In the genomic region with DNA sequence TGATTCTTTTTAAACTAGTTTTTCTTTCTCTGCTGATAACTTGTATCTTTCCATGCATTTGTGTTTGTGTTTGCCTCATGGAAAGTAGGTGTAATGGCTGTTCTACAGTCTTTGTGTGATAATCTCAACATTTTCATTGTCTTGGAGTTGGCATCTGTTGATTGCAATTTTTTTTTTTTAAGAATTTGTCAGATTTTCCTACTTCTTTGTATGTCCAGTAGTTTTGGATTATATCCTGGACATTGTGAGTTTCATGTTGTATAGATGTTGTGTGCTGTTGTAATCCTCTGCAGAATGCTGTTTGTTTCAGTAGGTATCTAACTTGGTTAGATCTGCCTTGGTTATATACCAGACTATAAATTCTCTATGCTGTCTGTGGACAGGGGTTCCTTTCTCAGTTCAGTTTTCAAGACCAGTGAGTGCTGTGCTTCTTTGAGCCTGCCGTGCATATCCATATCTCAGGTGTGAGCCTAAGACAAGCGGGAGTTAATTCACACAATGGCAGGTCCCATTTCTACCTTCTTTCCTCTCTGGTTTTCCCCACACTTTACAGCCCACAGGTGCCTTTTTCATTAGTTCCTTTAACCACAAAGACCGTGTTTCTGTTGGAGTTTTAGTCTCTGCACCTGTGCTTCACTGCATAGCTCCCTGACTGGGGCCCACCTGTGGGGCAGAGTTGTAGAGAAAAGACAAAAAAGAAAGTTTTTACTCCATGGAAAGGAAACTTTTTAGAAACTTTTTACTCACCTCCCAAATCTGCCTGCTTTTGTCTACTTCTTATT, we compare ENCODE assay signal across 34 cellular contexts.
DNase-seq lines count a peak whose midpoint lies in the region; ATAC-seq and TF ChIP-seq lines count a peak whose summit lies in the region.
"Had no signal": no experiment of that assay in that cellular context is flagged by ENCODE, and none has a peak within 500 bp of the region (broad histone marks: within the 10 kb centered on the region; RNA-seq: fewer than 3 reads in every experiment).

No MANE protein-coding gene starts in this region.

- H3F3A ChIP-seq in GM23338 (replicated peaks; ENCODE audit: low read depth) (no peaks in the 10 kb centered on the region), Loucy (ENCODE audit: low read depth) (no peaks in the 10 kb centered on the region)

- H3K9ac ChIP-seq in Loucy (ENCODE audit: low read depth, low read length, poor library complexity, severe bottlenecking) = no peak overlapping the region
- H3K9ac ChIP-seq: SK-N-SH had no signal

- no peak overlapping the region for H2AFZ ChIP-seq in GM23338
- H2AFZ ChIP-seq in Loucy (ENCODE audit: low read length) = no peak overlapping the region
- no peak overlapping the region for H2AFZ ChIP-seq in hepatocyte

- H3K9me2 ChIP-seq in GM23338 (ENCODE audit: insufficient read depth) = no peaks in the 10 kb centered on the region
- no peaks in the 10 kb centered on the region for H3K9me2 ChIP-seq in Loucy (replicated peaks; ENCODE audit: low read depth, low read length)
- H3K9me2 ChIP-seq in hepatocyte (replicated peaks; ENCODE audit: insufficient read depth) = no peaks in the 10 kb centered on the region
- H3K9me2 ChIP-seq: SK-N-SH had no signal

- H3K9me3 ChIP-seq in Loucy (ENCODE audit: insufficient read depth, low read depth, low read length) = peaks cover 8% of the 10 kb centered on the region; the same call in 1 of the 2 replicates
- no peaks in the 10 kb centered on the region for H3K9me3 ChIP-seq in hepatocyte (ENCODE audit: low read depth)
- H3K9me3 ChIP-seq in transverse colon = peaks cover 4 to 5% of the 10 kb centered on the region in 2 donors
- H3K9me3 ChIP-seq: neutrophil, prostate gland, sigmoid colon had no signal

- intact Hi-C loops in transverse colon (cut with DNase I; ENCODE audit: low total_unique reads) = no loop called here

- H3K4me3 Mint-ChIP-seq in GM23338 = peak overlapping the region; percentile 23; the same call in 2 of the 3 replicates
- no peak overlapping the region for H3K4me3 Mint-ChIP-seq in stimulated activated naive B cell treated with anti-CD40 and anti-IgM and Interleukin-4, amounts not matched to agents 10 μg/mL and 1 μg/mL and 100 μg/mL, for 72 hours
- H3K4me3 Mint-ChIP-seq: activated CD8-positive, alpha-beta memory T cell treated with anti-CD3 and anti-CD28 coated beads, Interleukin-2, amount 10 ng/mL, durations not matched to agents 7 days and 5 days; activated naive CD8-positive, alpha-beta T cell treated with anti-CD3 and anti-CD28 coated beads, Interleukin-2, amount 10 ng/mL, durations not matched to agents 7 days and 5 days; activated T-cell treated with anti-CD3 and anti-CD28 coated beads, Interleukin-2, amount 50 U/mL, for 4 hours; CD14-positive monocyte had no signal

- H3K4me1 ChIP-seq in GM23338 (ENCODE audit: insufficient read depth) (peaks cover 11% of the 10 kb centered on the region; the same call in 1 of the 2 replicates), Loucy (ENCODE audit: insufficient read depth, low read length, poor library complexity, severe bottlenecking) (peaks cover 10% of the 10 kb centered on the region), hepatocyte (ENCODE audit: insufficient read depth) (peaks cover 11% of the 10 kb centered on the region), transverse colon (peaks cover 0 to 13% (median 4%) of the 10 kb centered on the region in 4 donors)
- H3K4me1 ChIP-seq: prostate gland had no signal

- no peak for TF ChIP-seq POLR2A in transverse colon (IDR thresholded peaks at IDR 0.05)

- H4K20me1 ChIP-seq in GM23338 (replicated peaks; ENCODE audit: insufficient read depth) = no peaks in the 10 kb centered on the region
- no peaks in the 10 kb centered on the region for H4K20me1 ChIP-seq in Loucy (ENCODE audit: insufficient read depth, low read length, poor library complexity, severe bottlenecking)
- no peaks in the 10 kb centered on the region for H4K20me1 ChIP-seq in hepatocyte (ENCODE audit: insufficient read depth, poor library complexity, severe bottlenecking)

- in situ Hi-C loops in transverse colon (cut with MboI; ENCODE audit: low pct_ligation_motif_present in 1 of 4, low pct_unique_long_range_greater_than_20kb in 1 of 4, low sequenced_read_pairs in 3 of 4) = no loop called here

- peaks cover 29% of the 10 kb centered on the region for H3K36me3 Mint-ChIP-seq in GM23338 (ENCODE audit: low read depth)
- H3K36me3 Mint-ChIP-seq in stimulated activated naive B cell treated with anti-CD40 and anti-IgM and Interleukin-4, amounts not matched to agents 10 μg/mL and 1 μg/mL and 100 μg/mL, for 72 hours = peaks cover 3% of the 10 kb centered on the region in 2 donors
- H3K36me3 Mint-ChIP-seq: activated naive CD8-positive, alpha-beta T cell treated with anti-CD3 and anti-CD28 coated beads, Interleukin-2, amount 10 ng/mL, durations not matched to agents 7 days and 5 days had no signal

- no peak for TF ChIP-seq EP300 in transverse colon (IDR thresholded peaks at IDR 0.05; ENCODE audit: low read depth)

- H3K79me2 ChIP-seq in GM23338 (replicated peaks; ENCODE audit: insufficient read depth) (peaks cover 99% of the 10 kb centered on the region), Loucy (ENCODE audit: insufficient read depth, low read length) (no peaks in the 10 kb centered on the region), hepatocyte (peaks cover 81% of the 10 kb centered on the region)

- peak overlapping the region; percentile 76 for H3K27ac Mint-ChIP-seq in GM23338
- no peak overlapping the region for H3K27ac Mint-ChIP-seq in stimulated activated naive B cell treated with anti-CD40 and anti-IgM and Interleukin-4, amounts not matched to agents 10 μg/mL and 1 μg/mL and 100 μg/mL, for 72 hours
- H3K27ac Mint-ChIP-seq: activated CD8-positive, alpha-beta memory T cell treated with anti-CD3 and anti-CD28 coated beads, Interleukin-2, amount 10 ng/mL, durations not matched to agents 7 days and 5 days; activated naive CD8-positive, alpha-beta T cell treated with anti-CD3 and anti-CD28 coated beads, Interleukin-2, amount 10 ng/mL, durations not matched to agents 7 days and 5 days; CD14-positive monocyte had no signal

- peak; percentile 41 for DNase-seq in GM23338 (ENCODE audit: low spot score)
- DNase-seq in hepatocyte (ENCODE audit: low spot score) = no peak
- peak; percentile 13 for DNase-seq in transverse colon
- no peak for DNase-seq in NCI-H1930 (lab: John Stamatoyannopoulos, UW)
- DNase-seq in stimulated activated naive B cell treated with anti-CD40 and anti-IgM and Interleukin-4, amounts not matched to agents 10 μg/mL and 1 μg/mL and 100 μg/mL, for 72 hours = no peak
- DNase-seq: activated CD4-positive, alpha-beta T cell treated with anti-CD3 and anti-CD28 coated beads, Interleukin-2, amount 50 U/mL, for 4 hours; activated CD8-positive, alpha-beta memory T cell treated with anti-CD3 and anti-CD28 coated beads, Interleukin-2, amount 10 ng/mL, durations not matched to agents 7 days and 5 days; activated gamma-delta T cell; activated naive CD8-positive, alpha-beta T cell treated with anti-CD3 and anti-CD28 coated beads, Interleukin-2, amount 10 ng/mL, durations not matched to agents 7 days and 5 days; activated T-cell treated with anti-CD3 and anti-CD28 coated beads, Interleukin-2, amount 50 U/mL, for 4 hours; aorta; Calu3; effector CD4-positive, alpha-beta T cell; HCEC 1CT; hypothalamus; IMR-90; left ventricle myocardium superior; NCI-H1048; NCI-H1694; NCI-H2171 treated with DMSO at 0.1 percent for 48 hours; NCI-H524; NK-92 treated with Interleukin-12 subunit alpha and Interleukin-12 subunit beta, amount 100 ng/mL, for 24 hours; sigmoid colon; SK-N-SH; stimulated activated CD4-positive, alpha-beta T cell treated with anti-CD3 and anti-CD28 coated beads, Interleukin-12 subunit alpha, Interleukin-12 subunit beta, amount 100 ng/mL, for 4 hours; stimulated activated CD4-positive, alpha-beta T cell treated with anti-CD3 and anti-CD28 coated beads, Interleukin-2, amount 100 ng/mL, for 48 hours had no signal

- H3K9me3 Mint-ChIP-seq in GM23338 = peaks cover 24% of the 10 kb centered on the region; the same call in 2 of the 3 replicates
- peaks cover 4 to 9% of the 10 kb centered on the region in 2 donors for H3K9me3 Mint-ChIP-seq in stimulated activated naive B cell treated with anti-CD40 and anti-IgM and Interleukin-4, amounts not matched to agents 10 μg/mL and 1 μg/mL and 100 μg/mL, for 72 hours
- H3K9me3 Mint-ChIP-seq: activated naive CD8-positive, alpha-beta T cell treated with anti-CD3 and anti-CD28 coated beads, Interleukin-2, amount 10 ng/mL, durations not matched to agents 7 days and 5 days had no signal

- no peaks in the 10 kb centered on the region for H3K27me3 ChIP-seq in GM23338 (ENCODE audit: insufficient read depth)
- H3K27me3 ChIP-seq in Loucy (ENCODE audit: insufficient read depth, low read length, poor library complexity, severe bottlenecking) = no peaks in the 10 kb centered on the region
- H3K27me3 ChIP-seq in hepatocyte = no peaks in the 10 kb centered on the region
- H3K27me3 ChIP-seq in transverse colon = no peaks in the 10 kb centered on the region
- H3K27me3 ChIP-seq: neutrophil, sigmoid colon, tibial nerve had no signal

- peak; percentile 89 for ATAC-seq in GM23338
- no peak for ATAC-seq in stimulated activated naive B cell treated with anti-CD40 and anti-IgM and Interleukin-4, amounts not matched to agents 10 μg/mL and 1 μg/mL and 100 μg/mL, for 72 hours (replicated peaks)
- ATAC-seq in HG03432 (IDR thresholded peaks at IDR 0.05; ENCODE audit: unreplicated experiment) = no peak
- ATAC-seq: activated CD4-positive, CD25-positive, alpha-beta regulatory T cell treated with anti-CD3 and anti-CD28 coated beads, Interleukin-2, amount 50 U/mL, for 24 hours; activated CD8-positive, alpha-beta memory T cell treated with anti-CD3 and anti-CD28 coated beads, Interleukin-2, amount 10 ng/mL, durations not matched to agents 7 days and 5 days; activated T-cell treated with anti-CD3 and anti-CD28 coated beads, Interleukin-2, amount 50 U/mL, for 4 hours; left ventricle myocardium superior had no signal

- H3K27me3 Mint-ChIP-seq in GM23338 (ENCODE audit: insufficient read depth, low read depth, poor library complexity) = no peaks in the 10 kb centered on the region
- H3K27me3 Mint-ChIP-seq in stimulated activated naive B cell treated with anti-CD40 and anti-IgM and Interleukin-4, amounts not matched to agents 10 μg/mL and 1 μg/mL and 100 μg/mL, for 72 hours = no peaks in the 10 kb centered on the region
- H3K27me3 Mint-ChIP-seq: activated naive CD8-positive, alpha-beta T cell treated with anti-CD3 and anti-CD28 coated beads, Interleukin-2, amount 10 ng/mL, durations not matched to agents 7 days and 5 days had no signal

- H3K4me3 ChIP-seq in GM23338 (no peak overlapping the region), Loucy (ENCODE audit: low read length, poor library complexity, severe bottlenecking) (no peak overlapping the region), hepatocyte (no peak overlapping the region), transverse colon (no peak overlapping the region)
- H3K4me3 ChIP-seq: prostate gland, sigmoid colon, tibial nerve had no signal

- H3K36me3 ChIP-seq in GM23338 (ENCODE audit: insufficient read depth) (no peaks in the 10 kb centered on the region), Loucy (ENCODE audit: insufficient read depth, low read length) (no peaks in the 10 kb centered on the region), hepatocyte (replicated peaks; ENCODE audit: insufficient read depth, low read depth) (no peaks in the 10 kb centered on the region), transverse colon (no peaks in the 10 kb centered on the region)
- H3K36me3 ChIP-seq: neutrophil, prostate gland, sigmoid colon had no signal

- peaks cover 25% of the 10 kb centered on the region for H3K4me1 Mint-ChIP-seq in GM23338
- no peaks in the 10 kb centered on the region for H3K4me1 Mint-ChIP-seq in stimulated activated naive B cell treated with anti-CD40 and anti-IgM and Interleukin-4, amounts not matched to agents 10 μg/mL and 1 μg/mL and 100 μg/mL, for 72 hours
- H3K4me1 Mint-ChIP-seq: activated CD8-positive, alpha-beta memory T cell treated with anti-CD3 and anti-CD28 coated beads, Interleukin-2, amount 10 ng/mL, durations not matched to agents 7 days and 5 days; activated naive CD8-positive, alpha-beta T cell treated with anti-CD3 and anti-CD28 coated beads, Interleukin-2, amount 10 ng/mL, durations not matched to agents 7 days and 5 days; CD14-positive monocyte had no signal

- peak overlapping the region; percentile 33 for H3K27ac ChIP-seq in GM23338 (ENCODE audit: low read depth)
- peak overlapping the region; percentile 73 for H3K27ac ChIP-seq in hepatocyte
- no peak overlapping the region for H3K27ac ChIP-seq in transverse colon
- H3K27ac ChIP-seq: epithelial cell of prostate, neutrophil, prostate gland, sigmoid colon, tibial nerve had no signal

- 60% methylated on average over 3 of the region's 3 CpGs for WGBS in hepatocyte (ENCODE audit: low lambda C conversion rate, missing lambda C conversion rate)
- 64 to 79% methylated on average over 3 of the region's 3 CpGs for WGBS in transverse colon (ENCODE audit: low coverage in 1 of 2), 2 donors

- TF ChIP-seq CTCF in GM23338 (conservative IDR thresholded peaks at IDR 0.05; ENCODE audit: low read depth in 2 of 2) (no peak), Loucy (conservative IDR thresholded peaks at IDR 0.05; ENCODE audit: low read length) (no peak), hepatocyte (IDR thresholded peaks at IDR 0.05; ENCODE audit: poor library complexity) (no peak), transverse colon (IDR thresholded peaks at IDR 0.05) (no peak)

- peak overlapping the region; percentile 1; the same call in 1 of the 2 replicates for H3K4me2 ChIP-seq in GM23338
- peak overlapping the region; percentile 3 for H3K4me2 ChIP-seq in Loucy (ENCODE audit: low read depth, low read length, poor library complexity, severe bottlenecking)
- H3K4me2 ChIP-seq in hepatocyte = peak overlapping the region; percentile 56
- H3K4me2 ChIP-seq: SK-N-SH had no signal

Comparison
In these comparisons a context has a peak if more than half of its experiments do, and no peak if none do; other contexts are left out.
1. DNase-seq: peak in GM23338 (single experiment) and transverse colon (single experiment); none in hepatocyte (single experiment), NCI-H1930 (0 of 2) and stimulated activated naive B cell treated with anti-CD40 and anti-IgM and Interleukin-4, amounts not matched to agents 10 μg/mL and 1 μg/mL and 100 μg/mL, for 72 hours (single experiment).
2. H3K27ac ChIP-seq: peak in GM23338 (single experiment) and hepatocyte (single experiment); none in transverse colon (0 of 4).
3. H3K4me2 ChIP-seq: peak in every context shown above with its lines; median percentile 56 in hepatocyte; 3 in Loucy; 1 in GM23338.